11 cellular contexts compared by ENCODE assay signal in the genomic region with DNA sequence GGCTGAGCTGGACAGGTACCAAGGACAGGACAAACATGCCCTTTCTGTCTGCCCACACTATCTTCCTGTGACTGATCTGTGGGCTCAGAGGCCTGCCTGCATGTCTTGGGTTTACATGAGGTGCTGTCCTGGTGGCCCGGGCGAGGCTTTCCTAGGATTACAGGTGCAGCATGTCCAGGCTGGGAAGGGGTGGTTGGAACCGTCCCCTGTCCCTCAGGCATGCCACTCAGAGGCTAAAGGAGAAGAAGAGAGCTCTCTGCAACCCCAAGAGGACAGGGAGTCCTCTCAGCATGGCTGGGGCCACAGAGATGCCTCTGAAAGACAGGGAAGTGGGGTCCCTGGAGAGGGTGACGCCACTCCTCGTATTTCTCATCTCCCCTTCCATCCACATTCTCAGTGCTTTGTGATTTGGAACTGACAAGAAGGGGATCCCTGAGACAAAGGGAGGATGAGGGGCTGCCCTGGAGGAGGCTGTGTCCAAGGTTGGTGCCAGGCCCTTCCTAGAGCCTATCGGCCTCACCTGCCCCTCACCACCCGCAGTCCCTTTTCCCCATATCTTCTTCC.
DNase-seq lines count a peak whose midpoint lies in the region; ATAC-seq and TF ChIP-seq lines count a peak whose summit lies in the region.
"Had no signal": no experiment of that assay in that cellular context is flagged by ENCODE, and none has a peak within 500 bp of the region (broad histone marks: within the 10 kb centered on the region; RNA-seq: fewer than 3 reads in every experiment).

No MANE protein-coding gene starts in this region.

- peak; percentile 11 for ATAC-seq in activated CD8-positive, alpha-beta T cell treated with anti-CD3 and anti-CD28 coated beads, Interleukin-2, amount 10 ng/mL, durations not matched to agents 7 days and 5 days
- no peak for ATAC-seq in activated CD8-positive, alpha-beta T cell treated with anti-CD3 and anti-CD28 coated beads for 36 hours
- ATAC-seq in GM21723 (IDR thresholded peaks at IDR 0.05; ENCODE audit: unreplicated experiment), result peak; percentile 6
- ATAC-seq in HG03571 (IDR thresholded peaks at IDR 0.05; ENCODE audit: unreplicated experiment), result peak; percentile 5

- no peaks in the 10 kb centered on the region for H3K9me3 Mint-ChIP-seq in activated CD8-positive, alpha-beta T cell treated with anti-CD3 and anti-CD28 coated beads, Interleukin-2, amount 10 ng/mL, durations not matched to agents 7 days and 5 days (ENCODE audit: insufficient read depth)
- no peaks in the 10 kb centered on the region for H3K9me3 Mint-ChIP-seq in activated CD8-positive, alpha-beta T cell treated with anti-CD3 and anti-CD28 coated beads for 36 hours
- H3K9me3 Mint-ChIP-seq: IgD-negative memory B cell had no signal

- DNase-seq in activated CD8-positive, alpha-beta T cell treated with anti-CD3 and anti-CD28 coated beads, Interleukin-2, amount 10 ng/mL, durations not matched to agents 7 days and 5 days, result no peak
- DNase-seq in activated CD8-positive, alpha-beta T cell treated with anti-CD3 and anti-CD28 coated beads for 36 hours, result no peak
- peak; percentile 73 for DNase-seq in posterior vena cava (ENCODE audit: low spot score)
- no peak for DNase-seq in HEK293T (ENCODE audit: extremely low spot score)
- no peak for DNase-seq in activated gamma-delta T cell (lab: John Stamatoyannopoulos, UW)
- DNase-seq in germinal center (ENCODE audit: low spot score), result no peak
- DNase-seq: cortex of kidney had no signal

- CTCF ChIA-PET in activated CD8-positive, alpha-beta T cell treated with anti-CD3 and anti-CD28 coated beads, Interleukin-2, amount 10 ng/mL, durations not matched to agents 7 days and 5 days (lab: Charles Lee), result no interaction called here
- CTCF ChIA-PET in activated CD8-positive, alpha-beta T cell treated with anti-CD3 and anti-CD28 coated beads for 36 hours (lab: Charles Lee), result interaction anchor here (0.9 to 1.5 kb wide), 2 partner anchors 9 to 13 kb away, joined by 3 to 6 read pairs; no protein-coding TSS in a partner anchor
- CTCF ChIA-PET in HEK293T (lab: Yijun Ruan, JAX), result interaction anchor here (0.7 kb wide), 1 partner anchor 98 kb away, joined by 3 read pairs; no protein-coding TSS in a partner anchor

- TF ChIP-seq CTCF in activated CD8-positive, alpha-beta T cell treated with anti-CD3 and anti-CD28 coated beads for 36 hours (IDR thresholded peaks at IDR 0.05), result no peak

- no peak overlapping the region for H3K4me3 Mint-ChIP-seq in activated CD8-positive, alpha-beta T cell treated with anti-CD3 and anti-CD28 coated beads, Interleukin-2, amount 10 ng/mL, durations not matched to agents 7 days and 5 days
- H3K4me3 Mint-ChIP-seq in activated CD8-positive, alpha-beta T cell treated with anti-CD3 and anti-CD28 coated beads for 36 hours, result no peak overlapping the region
- H3K4me3 Mint-ChIP-seq: CD4-positive, CD25-positive, alpha-beta regulatory T cell; IgD-negative memory B cell had no signal

- no peaks in the 10 kb centered on the region for H3K4me1 Mint-ChIP-seq in activated CD8-positive, alpha-beta T cell treated with anti-CD3 and anti-CD28 coated beads, Interleukin-2, amount 10 ng/mL, durations not matched to agents 7 days and 5 days (ENCODE audit: low read depth)
- peaks cover 4% of the 10 kb centered on the region for H3K4me1 Mint-ChIP-seq in activated CD8-positive, alpha-beta T cell treated with anti-CD3 and anti-CD28 coated beads for 36 hours (ENCODE audit: low read depth)
- H3K4me1 Mint-ChIP-seq: CD4-positive, CD25-positive, alpha-beta regulatory T cell had no signal

- H3K27me3 Mint-ChIP-seq in activated CD8-positive, alpha-beta T cell treated with anti-CD3 and anti-CD28 coated beads, Interleukin-2, amount 10 ng/mL, durations not matched to agents 7 days and 5 days (ENCODE audit: low read depth), result no peaks in the 10 kb centered on the region
- peaks cover 5% of the 10 kb centered on the region for H3K27me3 Mint-ChIP-seq in activated CD8-positive, alpha-beta T cell treated with anti-CD3 and anti-CD28 coated beads for 36 hours

- intact Hi-C loops in activated CD8-positive, alpha-beta T cell treated with anti-CD3 and anti-CD28 coated beads for 36 hours (cut with micrococcal nuclease), result no loop called here
- intact Hi-C loops in posterior vena cava (cut with DNase I), result no loop called here

- no peak overlapping the region for H3K27ac Mint-ChIP-seq in activated CD8-positive, alpha-beta T cell treated with anti-CD3 and anti-CD28 coated beads, Interleukin-2, amount 10 ng/mL, durations not matched to agents 7 days and 5 days
- no peak overlapping the region for H3K27ac Mint-ChIP-seq in activated CD8-positive, alpha-beta T cell treated with anti-CD3 and anti-CD28 coated beads for 36 hours
- H3K27ac Mint-ChIP-seq: CD4-positive, CD25-positive, alpha-beta regulatory T cell; IgD-negative memory B cell had no signal

- H3K36me3 Mint-ChIP-seq in activated CD8-positive, alpha-beta T cell treated with anti-CD3 and anti-CD28 coated beads, Interleukin-2, amount 10 ng/mL, durations not matched to agents 7 days and 5 days (ENCODE audit: low read depth), result no peaks in the 10 kb centered on the region
- no peaks in the 10 kb centered on the region for H3K36me3 Mint-ChIP-seq in activated CD8-positive, alpha-beta T cell treated with anti-CD3 and anti-CD28 coated beads for 36 hours (ENCODE audit: low read depth)
- H3K36me3 Mint-ChIP-seq: CD4-positive, CD25-positive, alpha-beta regulatory T cell had no signal

- POLR2A ChIA-PET in activated CD8-positive, alpha-beta T cell treated with anti-CD3 and anti-CD28 coated beads, Interleukin-2, amount 10 ng/mL, durations not matched to agents 7 days and 5 days (lab: Charles Lee), result no interaction called here
- POLR2A ChIA-PET in activated CD8-positive, alpha-beta T cell treated with anti-CD3 and anti-CD28 coated beads for 36 hours (lab: Charles Lee), result no interaction called here
- POLR2A ChIA-PET in HEK293T (lab: Yijun Ruan, JAX), result no interaction called here

TF ChIP-seq in HEK293T, 16 proteins besides CTCF, POLR2A, EP300 and RAD21:
- no peak for TF ChIP-seq CTBP1 (IDR thresholded peaks at IDR 0.05; ENCODE audit: borderline replicate concordance)
- no peak for TF ChIP-seq SP1 (IDR thresholded peaks at IDR 0.05)
- no peak for TF ChIP-seq PKNOX1 (IDR thresholded peaks at IDR 0.05)
- no peak for TF ChIP-seq ZNF384 (IDR thresholded peaks at IDR 0.05)
- TF ChIP-seq FOXK2 (IDR thresholded peaks at IDR 0.05), result no peak
- TF ChIP-seq TARDBP (IDR thresholded peaks at IDR 0.05), result no peak
- no peak for TF ChIP-seq NFRKB (IDR thresholded peaks at IDR 0.05)
- TF ChIP-seq LEF1 (IDR thresholded peaks at IDR 0.05; ENCODE audit: borderline replicate concordance), result no peak
- no peak for TF ChIP-seq SUZ12 (IDR thresholded peaks at IDR 0.05)
- TF ChIP-seq BHLHE40 (IDR thresholded peaks at IDR 0.05; ENCODE audit: borderline replicate concordance), result no peak
- no peak for TF ChIP-seq HDGF (IDR thresholded peaks at IDR 0.05; ENCODE audit: borderline replicate concordance)
- no peak for TF ChIP-seq FOXA1 (IDR thresholded peaks at IDR 0.05)
- TF ChIP-seq FOXM1 (IDR thresholded peaks at IDR 0.05; ENCODE audit: borderline replicate concordance), result no peak
- no peak for TF ChIP-seq ELF4 (IDR thresholded peaks at IDR 0.05)
- no peak for TF ChIP-seq L3MBTL2 (conservative IDR thresholded peaks at IDR 0.05)
- no peak for TF ChIP-seq ARNT (IDR thresholded peaks at IDR 0.05)
